Comparison of ENCODE assay signal across 8 cellular contexts in the genomic region with DNA sequence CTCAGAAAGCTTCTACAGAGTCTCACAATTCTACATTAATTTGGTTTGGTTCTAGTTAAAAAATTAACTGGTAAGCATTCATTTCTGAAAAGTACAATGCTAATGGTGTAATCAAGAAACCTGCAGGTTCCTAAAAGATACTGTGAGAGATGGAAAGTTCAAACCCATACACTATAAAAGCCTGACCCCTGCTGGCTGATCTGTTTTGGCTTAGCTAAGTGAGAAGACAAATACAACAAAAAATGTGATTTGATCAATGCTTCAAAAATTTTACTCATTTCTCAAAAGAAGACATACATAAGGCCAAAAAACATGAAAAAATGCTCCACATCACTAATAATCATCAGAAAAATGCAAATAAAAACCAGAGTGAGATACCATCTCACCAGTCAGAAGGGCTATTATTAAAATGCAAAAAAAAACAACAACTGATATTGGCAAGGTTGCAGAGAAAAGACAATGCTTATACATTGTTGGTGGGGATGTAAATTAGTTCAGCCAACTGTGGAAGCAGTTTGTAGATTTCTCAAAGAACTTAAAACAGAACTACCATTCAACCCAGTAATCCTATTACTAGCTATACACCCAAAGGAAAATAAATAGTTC.
DNase-seq lines count a peak whose midpoint lies in the region; ATAC-seq and TF ChIP-seq lines count a peak whose summit lies in the region.

No MANE protein-coding gene starts in this region.

- ATAC-seq in GM18505 (IDR thresholded peaks at IDR 0.05; ENCODE audit: unreplicated experiment) (peak; percentile 70), gastroesophageal sphincter (no peak)

- no peak overlapping the region for H3K4me3 Mint-ChIP-seq in activated CD4-positive, alpha-beta T cell treated with anti-CD3 and anti-CD28 coated beads, Interleukin-2, amount 10 ng/mL, durations not matched to agents 7 days and 5 days

- no peak overlapping the region for H3K27ac ChIP-seq in gastroesophageal sphincter

- no peaks in the 10 kb centered on the region for H3K36me3 Mint-ChIP-seq in activated CD4-positive, alpha-beta T cell treated with anti-CD3 and anti-CD28 coated beads, Interleukin-2, amount 10 ng/mL, durations not matched to agents 7 days and 5 days (ENCODE audit: low read depth)

- TF ChIP-seq CTCF in gastroesophageal sphincter (IDR thresholded peaks at IDR 0.05) (peak; percentile 23 to 60 (median 50)), retinal pigment epithelial cell (conservative IDR thresholded peaks at IDR 0.05; ENCODE audit: low read depth, low read length) (peak; percentile 82)

- H3K9me3 Mint-ChIP-seq in activated CD4-positive, alpha-beta T cell treated with anti-CD3 and anti-CD28 coated beads, Interleukin-2, amount 10 ng/mL, durations not matched to agents 7 days and 5 days: no peaks in the 10 kb centered on the region

- CTCF ChIA-PET in activated CD4-positive, alpha-beta T cell treated with anti-CD3 and anti-CD28 coated beads, Interleukin-2, amount 10 ng/mL, durations not matched to agents 7 days and 5 days (lab: Charles Lee): interaction anchor here (1.0 kb wide), 1 partner anchor 191 kb away, joined by 3 read pairs; no protein-coding TSS in a partner anchor

- POLR2A ChIA-PET in activated CD4-positive, alpha-beta T cell treated with anti-CD3 and anti-CD28 coated beads, Interleukin-2, amount 10 ng/mL, durations not matched to agents 7 days and 5 days (lab: Charles Lee): no interaction called here

- no peaks in the 10 kb centered on the region for H3K4me1 Mint-ChIP-seq in activated CD4-positive, alpha-beta T cell treated with anti-CD3 and anti-CD28 coated beads, Interleukin-2, amount 10 ng/mL, durations not matched to agents 7 days and 5 days

- no peak overlapping the region for H3K27ac Mint-ChIP-seq in activated CD4-positive, alpha-beta T cell treated with anti-CD3 and anti-CD28 coated beads, Interleukin-2, amount 10 ng/mL, durations not matched to agents 7 days and 5 days

- TF ChIP-seq POLR2A in GM18505 (IDR thresholded peaks at IDR 0.05; ENCODE audit: borderline replicate concordance, extremely low read depth, insufficient read depth, insufficient read length) (no peak), gastroesophageal sphincter (IDR thresholded peaks at IDR 0.05) (no peak)

- H3K36me3 ChIP-seq in gastroesophageal sphincter: peaks cover 0 to 13% of the 10 kb centered on the region in 2 donors

- DNase-seq in COLO668 (lab: John Stamatoyannopoulos, UW; ENCODE audit: unreplicated experiment): peak; percentile 30
- peak; percentile 19 for DNase-seq in LoVo (ENCODE audit: low spot score)
- peak; percentile 42 for DNase-seq in activated CD4-positive, alpha-beta T cell treated with anti-CD3 and anti-CD28 coated beads, Interleukin-2, amount 10 ng/mL, durations not matched to agents 7 days and 5 days
- DNase-seq in retinal pigment epithelial cell (ENCODE audit: low read depth): peak; percentile 21
- no peak for DNase-seq in NCI-H2227 treated with DMSO at 0.1 percent for 48 hours (lab: John Stamatoyannopoulos, UW)
- no peak for DNase-seq in mesenteric fat pad (ENCODE audit: low spot score)

- H3K9me3 ChIP-seq in gastroesophageal sphincter: no peaks in the 10 kb centered on the region

- H3K4me3 ChIP-seq in gastroesophageal sphincter (no peak overlapping the region), retinal pigment epithelial cell (ENCODE audit: low read length) (no peak overlapping the region)

- TF ChIP-seq EP300 in gastroesophageal sphincter (IDR thresholded peaks at IDR 0.05): no peak

- peaks cover 16% of the 10 kb centered on the region for H3K27me3 Mint-ChIP-seq in activated CD4-positive, alpha-beta T cell treated with anti-CD3 and anti-CD28 coated beads, Interleukin-2, amount 10 ng/mL, durations not matched to agents 7 days and 5 days

- H3K27me3 ChIP-seq in gastroesophageal sphincter: no peaks in the 10 kb centered on the region

- no peaks in the 10 kb centered on the region for H3K4me1 ChIP-seq in gastroesophageal sphincter

Comparison
In these comparisons a context has a peak if more than half of its experiments do, and no peak if none do; other contexts are left out.
1. DNase-seq: peak in COLO668 (single experiment), LoVo (single experiment), activated CD4-positive, alpha-beta T cell treated with anti-CD3 and anti-CD28 coated beads, Interleukin-2, amount 10 ng/mL, durations not matched to agents 7 days and 5 days (single experiment) and retinal pigment epithelial cell (single experiment); none in NCI-H2227 treated with DMSO at 0.1 percent for 48 hours (single experiment) and mesenteric fat pad (single experiment).